ENCODE assay signal across 1 cellular context in genomic region chr2:3659447-3660432, GRCh38.
A peak's percentile ranks its signal among the peaks of the same experiment; 100 is the strongest.
TF ChIP-seq lines count a peak whose summit lies in the region.

No MANE protein-coding gene starts in this region.

TF ChIP-seq in HepG2, 621 proteins besides CTCF, POLR2A, EP300 and RAD21 (continued from another document and continues in another):
- peak; percentile 26; the same call in 1 of the 2 replicates for TF ChIP-seq KDM2A (CRISPR knock-in tag; IDR thresholded peaks at IDR 0.05; ENCODE audit: borderline replicate concordance, low read depth)
- no peak for TF ChIP-seq KLF15 (CRISPR knock-in tag; IDR thresholded peaks at IDR 0.05; ENCODE audit: borderline replicate concordance)
- TF ChIP-seq, protein P1, sequence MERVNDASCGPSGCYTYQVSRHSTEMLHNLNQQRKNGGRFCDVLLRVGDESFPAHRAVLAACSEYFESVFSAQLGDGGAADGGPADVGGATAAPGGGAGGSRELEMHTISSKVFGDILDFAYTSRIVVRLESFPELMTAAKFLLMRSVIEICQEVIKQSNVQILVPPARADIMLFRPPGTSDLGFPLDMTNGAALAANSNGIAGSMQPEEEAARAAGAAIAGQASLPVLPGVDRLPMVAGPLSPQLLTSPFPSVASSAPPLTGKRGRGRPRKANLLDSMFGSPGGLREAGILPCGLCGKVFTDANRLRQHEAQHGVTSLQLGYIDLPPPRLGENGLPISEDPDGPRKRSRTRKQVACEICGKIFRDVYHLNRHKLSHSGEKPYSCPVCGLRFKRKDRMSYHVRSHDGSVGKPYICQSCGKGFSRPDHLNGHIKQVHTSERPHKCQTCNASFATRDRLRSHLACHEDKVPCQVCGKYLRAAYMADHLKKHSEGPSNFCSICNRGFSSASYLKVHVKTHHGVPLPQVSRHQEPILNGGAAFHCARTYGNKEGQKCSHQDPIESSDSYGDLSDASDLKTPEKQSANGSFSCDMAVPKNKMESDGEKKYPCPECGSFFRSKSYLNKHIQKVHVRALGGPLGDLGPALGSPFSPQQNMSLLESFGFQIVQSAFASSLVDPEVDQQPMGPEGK (CRISPR knock-in tag; IDR thresholded peaks at IDR 0.05) = no peak
- no peak for TF ChIP-seq ZNF3 (CRISPR knock-in tag; IDR thresholded peaks at IDR 0.05)
- TF ChIP-seq NR2C2 (CRISPR knock-in tag; IDR thresholded peaks at IDR 0.05; ENCODE audit: borderline replicate concordance) = no peak
- TF ChIP-seq HOXA5 (CRISPR knock-in tag; IDR thresholded peaks at IDR 0.05) = no peak; the same call in 1 of the 2 replicates
- peak; percentile 49; the same call in 1 of the 2 replicates for TF ChIP-seq ZNF788 (CRISPR knock-in tag; IDR thresholded peaks at IDR 0.05; ENCODE audit: borderline replicate concordance)
- TF ChIP-seq ZNF101 (CRISPR knock-in tag; IDR thresholded peaks at IDR 0.05; ENCODE audit: borderline replicate concordance, low read depth) = no peak
- no peak for TF ChIP-seq JUND (CRISPR knock-in tag; IDR thresholded peaks at IDR 0.05)
- TF ChIP-seq ZNF441 (CRISPR knock-in tag; IDR thresholded peaks at IDR 0.05; ENCODE audit: borderline replicate concordance) = no peak
- TF ChIP-seq, protein P2, sequence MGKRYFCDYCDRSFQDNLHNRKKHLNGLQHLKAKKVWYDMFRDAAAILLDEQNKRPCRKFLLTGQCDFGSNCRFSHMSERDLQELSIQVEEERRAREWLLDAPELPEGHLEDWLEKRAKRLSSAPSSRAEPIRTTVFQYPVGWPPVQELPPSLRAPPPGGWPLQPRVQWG (CRISPR knock-in tag; IDR thresholded peaks at IDR 0.05; ENCODE audit: borderline replicate concordance, low read depth) = no peak
- TF ChIP-seq, protein P3, sequence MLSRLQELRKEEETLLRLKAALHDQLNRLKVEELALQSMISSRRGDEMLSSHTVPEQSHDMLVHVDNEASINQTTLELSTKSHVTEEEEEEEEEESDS (CRISPR knock-in tag; IDR thresholded peaks at IDR 0.05; ENCODE audit: borderline replicate concordance) = no peak
- no peak for TF ChIP-seq RELA (CRISPR knock-in tag; IDR thresholded peaks at IDR 0.05)
- no peak for TF ChIP-seq KDM1A (CRISPR knock-in tag; IDR thresholded peaks at IDR 0.05)
- no peak for TF ChIP-seq AHDC1 (CRISPR knock-in tag; IDR thresholded peaks at IDR 0.05; ENCODE audit: borderline replicate concordance)
- no peak for TF ChIP-seq ZNF337 (CRISPR knock-in tag; IDR thresholded peaks at IDR 0.05; ENCODE audit: borderline replicate concordance, low read depth)
- TF ChIP-seq TP53 (CRISPR knock-in tag; conservative IDR thresholded peaks at IDR 0.05) = no peak
- TF ChIP-seq RNF2 (conservative IDR thresholded peaks at IDR 0.05; ENCODE audit: low read depth) = no peak
- TF ChIP-seq CREM (IDR thresholded peaks at IDR 0.05) = no peak
- no peak for TF ChIP-seq CREM (CRISPR knock-in tag; IDR thresholded peaks at IDR 0.05)
- no peak for TF ChIP-seq ZNF235 (CRISPR knock-in tag; IDR thresholded peaks at IDR 0.05; ENCODE audit: borderline replicate concordance)
- 0 out of 2 replicates have a peak, but pooled peaks have one; percentile 14 for TF ChIP-seq PITX1 (CRISPR knock-in tag; IDR thresholded peaks at IDR 0.05)
- no peak for TF ChIP-seq ZBTB37 (CRISPR knock-in tag; IDR thresholded peaks at IDR 0.05)
- no peak for TF ChIP-seq MLLT10 (CRISPR knock-in tag; IDR thresholded peaks at IDR 0.05)
- TF ChIP-seq ZFP1 (CRISPR knock-in tag; IDR thresholded peaks at IDR 0.05) = no peak
- peak; percentile 63; the same call in 1 of the 2 replicates for TF ChIP-seq AKAP8 (CRISPR knock-in tag; IDR thresholded peaks at IDR 0.05)
- TF ChIP-seq ZNF451 (CRISPR knock-in tag; IDR thresholded peaks at IDR 0.05) = no peak; the same call in 1 of the 2 replicates
- TF ChIP-seq ARHGAP35 (CRISPR knock-in tag; IDR thresholded peaks at IDR 0.05; ENCODE audit: borderline replicate concordance) = no peak
- TF ChIP-seq, protein P4, sequence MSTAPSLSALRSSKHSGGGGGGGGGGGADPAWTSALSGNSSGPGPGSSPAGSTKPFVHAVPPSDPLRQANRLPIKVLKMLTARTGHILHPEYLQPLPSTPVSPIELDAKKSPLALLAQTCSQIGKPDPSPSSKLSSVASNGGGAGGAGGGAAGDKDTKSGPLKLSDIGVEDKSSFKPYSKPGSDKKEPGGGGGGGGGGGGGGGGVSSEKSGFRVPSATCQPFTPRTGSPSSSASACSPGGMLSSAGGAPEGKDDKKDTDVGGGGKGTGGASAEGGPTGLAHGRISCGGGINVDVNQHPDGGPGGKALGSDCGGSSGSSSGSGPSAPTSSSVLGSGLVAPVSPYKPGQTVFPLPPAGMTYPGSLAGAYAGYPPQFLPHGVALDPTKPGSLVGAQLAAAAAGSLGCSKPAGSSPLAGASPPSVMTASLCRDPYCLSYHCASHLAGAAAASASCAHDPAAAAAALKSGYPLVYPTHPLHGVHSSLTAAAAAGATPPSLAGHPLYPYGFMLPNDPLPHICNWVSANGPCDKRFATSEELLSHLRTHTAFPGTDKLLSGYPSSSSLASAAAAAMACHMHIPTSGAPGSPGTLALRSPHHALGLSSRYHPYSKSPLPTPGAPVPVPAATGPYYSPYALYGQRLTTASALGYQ (CRISPR knock-in tag; IDR thresholded peaks at IDR 0.05) = no peak
- TF ChIP-seq HNF4A (CRISPR knock-in tag; IDR thresholded peaks at IDR 0.05) = no peak; the same call in 1 of the 2 replicates
- TF ChIP-seq SP2 (CRISPR knock-in tag; IDR thresholded peaks at IDR 0.05) = no peak
- no peak for TF ChIP-seq ATF7-NPFF (CRISPR knock-in tag; IDR thresholded peaks at IDR 0.05; ENCODE audit: low read depth)
- TF ChIP-seq, protein P5, sequence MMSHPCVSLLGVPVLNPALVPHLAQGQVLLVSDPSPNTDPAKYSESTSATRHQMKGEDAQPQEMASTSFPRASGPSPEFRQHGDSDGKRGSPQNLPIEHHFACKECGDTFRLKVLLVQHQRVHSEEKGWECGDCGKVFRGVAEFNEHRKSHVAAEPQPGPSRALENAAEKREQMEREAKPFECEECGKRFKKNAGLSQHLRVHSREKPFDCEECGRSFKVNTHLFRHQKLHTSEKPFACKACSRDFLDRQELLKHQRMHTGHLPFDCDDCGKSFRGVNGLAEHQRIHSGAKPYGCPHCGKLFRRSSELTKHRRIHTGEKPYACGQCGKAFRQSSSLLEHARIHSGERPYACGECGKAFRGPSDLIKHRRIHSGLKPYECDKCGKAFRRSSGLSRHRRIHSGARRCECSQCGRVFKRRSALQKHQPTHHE (CRISPR knock-in tag; IDR thresholded peaks at IDR 0.05; ENCODE audit: borderline replicate concordance) = no peak
- no peak for TF ChIP-seq ZKSCAN1 (IDR thresholded peaks at IDR 0.05; ENCODE audit: low read length)
- TF ChIP-seq, protein P6, sequence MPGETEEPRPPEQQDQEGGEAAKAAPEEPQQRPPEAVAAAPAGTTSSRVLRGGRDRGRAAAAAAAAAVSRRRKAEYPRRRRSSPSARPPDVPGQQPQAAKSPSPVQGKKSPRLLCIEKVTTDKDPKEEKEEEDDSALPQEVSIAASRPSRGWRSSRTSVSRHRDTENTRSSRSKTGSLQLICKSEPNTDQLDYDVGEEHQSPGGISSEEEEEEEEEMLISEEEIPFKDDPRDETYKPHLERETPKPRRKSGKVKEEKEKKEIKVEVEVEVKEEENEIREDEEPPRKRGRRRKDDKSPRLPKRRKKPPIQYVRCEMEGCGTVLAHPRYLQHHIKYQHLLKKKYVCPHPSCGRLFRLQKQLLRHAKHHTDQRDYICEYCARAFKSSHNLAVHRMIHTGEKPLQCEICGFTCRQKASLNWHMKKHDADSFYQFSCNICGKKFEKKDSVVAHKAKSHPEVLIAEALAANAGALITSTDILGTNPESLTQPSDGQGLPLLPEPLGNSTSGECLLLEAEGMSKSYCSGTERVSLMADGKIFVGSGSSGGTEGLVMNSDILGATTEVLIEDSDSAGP (CRISPR knock-in tag; IDR thresholded peaks at IDR 0.05; ENCODE audit: borderline replicate concordance) = peak; percentile 57; the same call in 1 of the 2 replicates
- 0 out of 2 replicates have a peak, but pooled peaks have one; percentile 29 for TF ChIP-seq ZNF564 (CRISPR knock-in tag; IDR thresholded peaks at IDR 0.05)
- TF ChIP-seq ZNF557 (CRISPR knock-in tag; IDR thresholded peaks at IDR 0.05) = no peak
- no peak for TF ChIP-seq ETV6 (CRISPR knock-in tag; conservative IDR thresholded peaks at IDR 0.05)
- TF ChIP-seq ZSCAN21 (CRISPR knock-in tag; IDR thresholded peaks at IDR 0.05; ENCODE audit: borderline replicate concordance) = no peak
- no peak for TF ChIP-seq HNRNPL (IDR thresholded peaks at IDR 0.05; ENCODE audit: low read depth, low read length)
- TF ChIP-seq EHMT2 (IDR thresholded peaks at IDR 0.05; ENCODE audit: borderline replicate concordance, low read depth, low read length) = no peak
- 0 out of 2 replicates have a peak, but pooled peaks have one; percentile 51 for TF ChIP-seq ZNF598 (CRISPR knock-in tag; IDR thresholded peaks at IDR 0.05; ENCODE audit: borderline replicate concordance)
- TF ChIP-seq GABPB1 (CRISPR knock-in tag; IDR thresholded peaks at IDR 0.05) = no peak; the same call in 1 of the 2 replicates
- TF ChIP-seq, protein P7, sequence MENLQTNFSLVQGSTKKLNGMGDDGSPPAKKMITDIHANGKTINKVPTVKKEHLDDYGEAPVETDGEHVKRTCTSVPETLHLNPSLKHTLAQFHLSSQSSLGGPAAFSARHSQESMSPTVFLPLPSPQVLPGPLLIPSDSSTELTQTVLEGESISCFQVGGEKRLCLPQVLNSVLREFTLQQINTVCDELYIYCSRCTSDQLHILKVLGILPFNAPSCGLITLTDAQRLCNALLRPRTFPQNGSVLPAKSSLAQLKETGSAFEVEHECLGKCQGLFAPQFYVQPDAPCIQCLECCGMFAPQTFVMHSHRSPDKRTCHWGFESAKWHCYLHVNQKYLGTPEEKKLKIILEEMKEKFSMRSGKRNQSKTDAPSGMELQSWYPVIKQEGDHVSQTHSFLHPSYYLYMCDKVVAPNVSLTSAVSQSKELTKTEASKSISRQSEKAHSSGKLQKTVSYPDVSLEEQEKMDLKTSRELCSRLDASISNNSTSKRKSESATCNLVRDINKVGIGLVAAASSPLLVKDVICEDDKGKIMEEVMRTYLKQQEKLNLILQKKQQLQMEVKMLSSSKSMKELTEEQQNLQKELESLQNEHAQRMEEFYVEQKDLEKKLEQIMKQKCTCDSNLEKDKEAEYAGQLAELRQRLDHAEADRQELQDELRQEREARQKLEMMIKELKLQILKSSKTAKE (CRISPR knock-in tag; IDR thresholded peaks at IDR 0.05; ENCODE audit: borderline replicate concordance) = no peak
- TF ChIP-seq, protein P8, sequence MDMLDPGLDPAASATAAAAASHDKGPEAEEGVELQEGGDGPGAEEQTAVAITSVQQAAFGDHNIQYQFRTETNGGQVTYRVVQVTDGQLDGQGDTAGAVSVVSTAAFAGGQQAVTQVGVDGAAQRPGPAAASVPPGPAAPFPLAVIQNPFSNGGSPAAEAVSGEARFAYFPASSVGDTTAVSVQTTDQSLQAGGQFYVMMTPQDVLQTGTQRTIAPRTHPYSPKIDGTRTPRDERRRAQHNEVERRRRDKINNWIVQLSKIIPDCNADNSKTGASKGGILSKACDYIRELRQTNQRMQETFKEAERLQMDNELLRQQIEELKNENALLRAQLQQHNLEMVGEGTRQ (IDR thresholded peaks at IDR 0.05; ENCODE audit: low read depth, low read length) = no peak
- TF ChIP-seq, protein P8 (CRISPR knock-in tag; IDR thresholded peaks at IDR 0.05; ENCODE audit: borderline replicate concordance) = no peak
